9 cellular contexts compared by ENCODE assay signal in genomic region chr15:43204016-43204901, GRCh38. TPM values are rescaled to one million over a fixed set of nuclear protein-coding genes. Genes with fewer than 3 reads are reported as not detected.
DNase-seq lines count a peak whose midpoint lies in the region; TF ChIP-seq lines count a peak whose summit lies in the region.
"Had no signal": no experiment of that assay in that cellular context is flagged by ENCODE, and none has a peak within 500 bp of the region (broad histone marks: within the 10 kb centered on the region; RNA-seq: fewer than 3 reads in every experiment).

No MANE protein-coding gene starts in this region.

- CTCF ChIA-PET in activated CD4-positive, alpha-beta memory T cell treated with anti-CD3 and anti-CD28 coated beads for 36 hours (lab: Charles Lee): interaction anchor here (0.8 to 3.3 kb wide), 20 partner anchors 9 to 508 kb away, joined by 3 to 46 read pairs (median 5); partner anchors contain the start of gene CDAN1

- no peak for TF ChIP-seq POLR2A in uterus (IDR thresholded peaks at IDR 0.05)

- intact Hi-C loops in activated CD4-positive, alpha-beta memory T cell treated with anti-CD3 and anti-CD28 coated beads for 36 hours (cut with micrococcal nuclease): loop anchor here (2.0 kb wide), 1 partner anchor 499 kb away; no protein-coding TSS in a partner anchor
- intact Hi-C loops in uterus (cut with DNase I; ENCODE audit: low total_unique reads): no loop called here

- no peak overlapping the region for H3K4me3 Mint-ChIP-seq in activated CD4-positive, alpha-beta memory T cell treated with anti-CD3 and anti-CD28 coated beads for 36 hours
- H3K4me3 Mint-ChIP-seq in nephron progenitor cell: no peak overlapping the region

- no peaks in the 10 kb centered on the region for H3K27me3 ChIP-seq in uterus
- H3K27me3 ChIP-seq: BLaER1 had no signal

- H3K27me3 Mint-ChIP-seq in activated CD4-positive, alpha-beta memory T cell treated with anti-CD3 and anti-CD28 coated beads for 36 hours: peaks cover 1% of the 10 kb centered on the region
- peaks cover 43% of the 10 kb centered on the region for H3K27me3 Mint-ChIP-seq in nephron progenitor cell (ENCODE audit: low read depth, poor library complexity)

- no peaks in the 10 kb centered on the region for H3K4me1 ChIP-seq in uterus

- H3K27ac Mint-ChIP-seq in activated CD4-positive, alpha-beta memory T cell treated with anti-CD3 and anti-CD28 coated beads for 36 hours: no peak overlapping the region
- H3K27ac Mint-ChIP-seq in nephron progenitor cell: peak overlapping the region; percentile 24

- no peak overlapping the region for H3K4me3 ChIP-seq in epithelial cell of proximal tubule (ENCODE audit: low read depth, low read length)
- no peak overlapping the region for H3K4me3 ChIP-seq in uterus
- H3K4me3 ChIP-seq: BLaER1 had no signal

- H3K27ac ChIP-seq in uterus: no peak overlapping the region
- H3K27ac ChIP-seq: BLaER1 had no signal

- no peaks in the 10 kb centered on the region for H3K36me3 Mint-ChIP-seq in activated CD4-positive, alpha-beta memory T cell treated with anti-CD3 and anti-CD28 coated beads for 36 hours
- H3K36me3 Mint-ChIP-seq in nephron progenitor cell (ENCODE audit: low read depth): no peaks in the 10 kb centered on the region

- H3K9me3 Mint-ChIP-seq in activated CD4-positive, alpha-beta memory T cell treated with anti-CD3 and anti-CD28 coated beads for 36 hours: no peaks in the 10 kb centered on the region
- no peaks in the 10 kb centered on the region for H3K9me3 Mint-ChIP-seq in nephron progenitor cell

- POLR2A ChIA-PET in activated CD4-positive, alpha-beta memory T cell treated with anti-CD3 and anti-CD28 coated beads for 36 hours (lab: Charles Lee): no interaction called here

- TF ChIP-seq CTCF in epithelial cell of proximal tubule (conservative IDR thresholded peaks at IDR 0.05; ENCODE audit: low read depth, low read length): peak; percentile 86
- TF ChIP-seq CTCF in nephron progenitor cell (IDR thresholded peaks at IDR 0.05): peak; percentile 44
- TF ChIP-seq CTCF in uterus (IDR thresholded peaks at IDR 0.05): peak in 3 of 4 experiments; percentile 32 to 42 (median 39)

- no peaks in the 10 kb centered on the region for H3K36me3 ChIP-seq in uterus

- DNase-seq in NCI-H1417 (lab: John Stamatoyannopoulos, UW) (peak in 2 of 3 experiments; percentile 1 to 11), NCI-H1417 treated with DMSO at 0.1 percent for 48 hours (lab: John Stamatoyannopoulos, UW) (no peak), NCI-H146 treated with DMSO at 0.1 percent for 48 hours (lab: John Stamatoyannopoulos, UW; ENCODE audit: unreplicated experiment) (peak; percentile 8), epithelial cell of proximal tubule (ENCODE audit: low read depth) (no peak), nephron progenitor cell (peak; percentile 45), uterus (no peak), superior temporal gyrus (ENCODE audit: extremely low spot score) (no peak)
- peak; percentile 65 for DNase-seq in activated CD4-positive, alpha-beta memory T cell treated with anti-CD3 and anti-CD28 coated beads for 36 hours

- H3K4me1 Mint-ChIP-seq in activated CD4-positive, alpha-beta memory T cell treated with anti-CD3 and anti-CD28 coated beads for 36 hours (ENCODE audit: low read depth): peaks cover 2% of the 10 kb centered on the region
- H3K4me1 Mint-ChIP-seq in nephron progenitor cell: peaks cover 7% of the 10 kb centered on the region

- no peaks in the 10 kb centered on the region for H3K9me3 ChIP-seq in uterus

RNA-seq across cellular contexts. Expression of gene EPB42, which starts 16.6 kb away (rescaled TPM):
- not detected for total RNA-seq in activated CD4-positive, alpha-beta memory T cell treated with anti-CD3 and anti-CD28 coated beads for 36 hours
- total RNA-seq in epithelial cell of proximal tubule (not detected in 2 replicates), uterus (1 to 10 TPM in 1 of 4 donors, not detected in 3; 2.6 TPM)

RNA-seq across cellular contexts. Expression of gene CCNDBP1, which starts 19.1 kb away (rescaled TPM):
- 10 to 100 TPM; 79.5 to 80.6 TPM for total RNA-seq in activated CD4-positive, alpha-beta memory T cell treated with anti-CD3 and anti-CD28 coated beads for 36 hours
- total RNA-seq in epithelial cell of proximal tubule: 39.8 and 54.5 TPM in 2 replicates
- 10 to 100 TPM; 27.9 to 45.6 (median 44.0) TPM for total RNA-seq in uterus

Comparison
In these comparisons a context has a peak if more than half of its experiments do, and no peak if none do; other contexts are left out.
1. DNase-seq: peak in NCI-H1417 (2 of 3), NCI-H146 treated with DMSO at 0.1 percent for 48 hours (single experiment), activated CD4-positive, alpha-beta memory T cell treated with anti-CD3 and anti-CD28 coated beads for 36 hours (single experiment) and nephron progenitor cell (single experiment); none in NCI-H1417 treated with DMSO at 0.1 percent for 48 hours (single experiment), epithelial cell of proximal tubule (single experiment), uterus (0 of 2) and superior temporal gyrus (single experiment).
2. Peak in every context shown above with its lines, with median percentiles within 50 percentile points of each other: CTCF ChIP-seq.